Comparison of ENCODE assay signal across 16 cellular contexts in genomic region chr12:48489012-48489411, GRCh38. TPM values are rescaled to one million over a fixed set of nuclear protein-coding genes. Genes with fewer than 3 reads are reported as not detected.
DNase-seq lines count a peak whose midpoint lies in the region; ATAC-seq, FAIRE-seq and TF ChIP-seq lines count a peak whose summit lies in the region.
"Had no signal": no experiment of that assay in that cellular context is flagged by ENCODE, and none has a peak within 500 bp of the region (broad histone marks: within the 10 kb centered on the region; RNA-seq: fewer than 3 reads in every experiment).

No MANE protein-coding gene starts in this region.

- H4K5ac ChIP-seq in IMR-90 (ENCODE audit: low read depth, low read length): no peak overlapping the region

- H3K18ac ChIP-seq in IMR-90 (ENCODE audit: low read depth, low read length): no peak overlapping the region

- H4K8ac ChIP-seq in IMR-90 (ENCODE audit: low read depth in 2 of 2, low read length in 2 of 2): no peak overlapping the region

- no peak for TF ChIP-seq POLR2A in IMR-90 (IDR thresholded peaks at IDR 0.05; ENCODE audit: low read depth, low read length)

- no peaks in the 10 kb centered on the region for H3K36me3 ChIP-seq in IMR-90 (ENCODE audit: control insufficient read depth, insufficient read depth, low read length)
- no peaks in the 10 kb centered on the region for H3K36me3 ChIP-seq in upper lobe of right lung

- H3K14ac ChIP-seq in IMR-90 (replicated peaks; ENCODE audit: low read depth, low read length): no peak overlapping the region

- H2BK5ac ChIP-seq in IMR-90 (ENCODE audit: low read depth, low read length, poor library complexity, severe bottlenecking): no peak overlapping the region

- H3K23ac ChIP-seq in IMR-90 (ENCODE audit: low read depth, low read length): no peak overlapping the region

- dilution Hi-C loops in IMR-90 (cut with HindIII; ENCODE audit: low sequenced_read_pairs, unreplicated experiment): no loop called here

- H3K9me3 ChIP-seq in IMR-90 (ENCODE audit: control insufficient read depth, insufficient read depth, low read length): no peaks in the 10 kb centered on the region
- no peaks in the 10 kb centered on the region for H3K9me3 ChIP-seq in upper lobe of right lung

- no peak for FAIRE-seq in HTR-8/SVneo (lab: Jason Lieb, UNC)
- FAIRE-seq: H1, small intestine had no signal

- H3K27me3 ChIP-seq in IMR-90 (ENCODE audit: control insufficient read depth, insufficient read depth, low read length) (no peaks in the 10 kb centered on the region), upper lobe of right lung (no peaks in the 10 kb centered on the region)

- no peak for DNase-seq in activated CD4-positive, CD25-positive, alpha-beta regulatory T cell treated with anti-CD3 and anti-CD28 coated beads, Interleukin-2, amount 50 U/mL, for 72 hours
- peak; percentile 48 for DNase-seq in IMR-90
- peak; percentile 11 for DNase-seq in skeletal muscle cell (ENCODE audit: low read depth)
- DNase-seq in upper lobe of right lung: no peak
- no peak for DNase-seq in NCI-H446 treated with DMSO at 0.1 percent for 48 hours (lab: John Stamatoyannopoulos, UW)
- DNase-seq in HTR-8/SVneo (ENCODE audit: insufficient read length, low spot score): no peak
- DNase-seq: central memory CD4-positive, alpha-beta T cell; islet precursor cell; NCI-H446; small intestine had no signal

- no peak overlapping the region for H3K4ac ChIP-seq in IMR-90 (ENCODE audit: low read depth, low read length)

- H3K4me1 ChIP-seq in IMR-90 (ENCODE audit: control insufficient read depth, insufficient read depth, low read length) (no peaks in the 10 kb centered on the region), upper lobe of right lung (no peaks in the 10 kb centered on the region)

- no peaks in the 10 kb centered on the region for H4K20me1 ChIP-seq in IMR-90 (ENCODE audit: insufficient read depth, low read length)

- no peak overlapping the region for H3K4me2 ChIP-seq in IMR-90 (ENCODE audit: low read depth, low read length)

- H2BK20ac ChIP-seq in IMR-90 (ENCODE audit: low read depth, low read length): no peak overlapping the region

- WGBS in IMR-90 (ENCODE audit: extremely low coverage in 2 of 2, insufficient read length in 1 of 2), 2 experiments: no CpG with 5 or more reads among the region's 2 CpGs

- H3K79me1 ChIP-seq in IMR-90 (ENCODE audit: low read depth in 1 of 2, low read length in 2 of 2): no peaks in the 10 kb centered on the region

- H2BK15ac ChIP-seq in IMR-90 (ENCODE audit: low read depth, low read length): no peak overlapping the region

- intact Hi-C loops in IMR-90 (cut with micrococcal nuclease): no loop called here
- intact Hi-C loops in upper lobe of right lung (cut with DNase I): no loop called here

- no peak overlapping the region for H3K56ac ChIP-seq in IMR-90 (ENCODE audit: extremely low read depth, insufficient read depth, low read length)

- H2AK5ac ChIP-seq in IMR-90 (ENCODE audit: low read depth, low read length): no peak overlapping the region

- H2BK120ac ChIP-seq in IMR-90 (ENCODE audit: low read depth, low read length): no peak overlapping the region

- no peaks in the 10 kb centered on the region for H3K9me1 ChIP-seq in IMR-90 (ENCODE audit: insufficient read depth, low read length)

- ATAC-seq in activated CD4-positive, CD25-positive, alpha-beta regulatory T cell treated with anti-CD3 and anti-CD28 coated beads, Interleukin-2, amount 50 U/mL, for 24 hours: peak; percentile 67 to 83
- ATAC-seq in HG02588 (IDR thresholded peaks at IDR 0.05; ENCODE audit: unreplicated experiment) (peak; percentile 93), IMR-90 (ENCODE audit: low read depth) (peak; percentile 40; the same call in 1 of the 2 replicates), upper lobe of right lung (no peak)
- ATAC-seq: WTC11 had no signal

- no peak for TF ChIP-seq CTCF in IMR-90 (conservative IDR thresholded peaks at IDR 0.05; ENCODE audit: low read depth, low read length)
- TF ChIP-seq CTCF in upper lobe of right lung (IDR thresholded peaks at IDR 0.05): no peak

- POLR2A ChIA-PET in IMR-90 (lab: Charles Lee; ENCODE audit: unreplicated experiment): no interaction called here

- in situ Hi-C loops in IMR-90 (cut with MboI; ENCODE audit: low sequenced_read_pairs): no loop called here

- no TSS peak for BruUV-seq in IMR-90 (replicated peaks; lab: Mats Ljungman, UMichigan)

- no peak overlapping the region for H2AFZ ChIP-seq in IMR-90 (replicated peaks; ENCODE audit: low read length, poor library complexity)

- no peak overlapping the region for H4K91ac ChIP-seq in IMR-90 (ENCODE audit: insufficient read depth, low read depth, low read length)

- no peak overlapping the region for H3K9ac ChIP-seq in IMR-90 (ENCODE audit: low read depth, low read length)

- H3K4me3 ChIP-seq in IMR-90 (ENCODE audit: insufficient read depth, low read depth, low read length): no peak overlapping the region
- H3K4me3 ChIP-seq in skeletal muscle cell (ENCODE audit: low read depth, low read length): no peak overlapping the region
- H3K4me3 ChIP-seq in upper lobe of right lung: no peak overlapping the region

- H3K27ac ChIP-seq in IMR-90 (ENCODE audit: insufficient read depth, low read length): no peak overlapping the region
- no peak overlapping the region for H3K27ac ChIP-seq in upper lobe of right lung
- H3K27ac ChIP-seq: 22Rv1 had no signal

- no peak overlapping the region for H2AK9ac ChIP-seq in IMR-90 (replicated peaks; ENCODE audit: low read depth, low read length, poor library complexity)

- CTCF ChIA-PET in IMR-90 (lab: Yijun Ruan, JAX): no interaction called here

- TF ChIP-seq RAD21 in IMR-90 (IDR thresholded peaks at IDR 0.05; ENCODE audit: low read length): no peak

TF ChIP-seq in IMR-90, 13 proteins besides CTCF, POLR2A, EP300 and RAD21:
- TF ChIP-seq BHLHE40 (IDR thresholded peaks at IDR 0.05; ENCODE audit: low read depth, low read length) (no peak), MXI1 (IDR thresholded peaks at IDR 0.05; ENCODE audit: borderline replicate concordance, low read depth, low read length) (no peak), RFX5 (IDR thresholded peaks at IDR 0.05; ENCODE audit: low read depth, low read length) (no peak), RCOR1 (IDR thresholded peaks at IDR 0.05; ENCODE audit: insufficient replicate concordance, low read length) (no peak), CEBPB (IDR thresholded peaks at IDR 0.05; ENCODE audit: low read depth, low read length) (no peak), NFE2L2 (IDR thresholded peaks at IDR 0.05; ENCODE audit: low read depth, low read length) (no peak), MAFK (IDR thresholded peaks at IDR 0.05; ENCODE audit: low read depth, low read length) (no peak)

RNA-seq across cellular contexts. Expression of gene C12orf54, which starts 6.7 kb away (rescaled TPM):
- total RNA-seq in IMR-90 (2012; rRNA removed) (not detected in 2 replicates), upper lobe of right lung (not detected)
- not detected in 2 replicates for polyA plus RNA-seq in IMR-90 (2012; rRNA removed)
- not detected in 2 replicates for polyA plus RNA-seq in IMR-90 (2012; cell fraction: cytosol; rRNA removed)
- polyA plus RNA-seq in IMR-90 (2012; cell fraction: nucleus; rRNA removed; ENCODE audit: low replicate concordance): not detected in 2 replicates
- total RNA-seq: H1, WTC11 had no signal
- polyA plus RNA-seq: H1 had no signal

RNA-seq across cellular contexts. Expression of gene ANP32D, which starts 16.7 kb away (rescaled TPM):
- not detected in 2 replicates for total RNA-seq in IMR-90 (2012; rRNA removed)
- not detected in 2 replicates for polyA plus RNA-seq in IMR-90 (2012; rRNA removed)
- polyA plus RNA-seq in IMR-90 (2012; cell fraction: cytosol; rRNA removed): not detected in 2 replicates
- polyA plus RNA-seq in IMR-90 (2012; cell fraction: nucleus; rRNA removed; ENCODE audit: low replicate concordance): not detected in 2 replicates
- total RNA-seq in upper lobe of right lung: 0.43 TPM
- total RNA-seq: H1, WTC11 had no signal
- polyA plus RNA-seq: H1, small intestine had no signal

RNA-seq across cellular contexts. Expression of gene OR8S1, which starts 36.4 kb away (rescaled TPM):
- total RNA-seq in IMR-90 (2012; rRNA removed): not detected in 2 replicates
- not detected in 2 replicates for polyA plus RNA-seq in IMR-90 (2012; rRNA removed)
- polyA plus RNA-seq in IMR-90 (2012; cell fraction: cytosol; rRNA removed): not detected in 2 replicates
- not detected in 2 replicates for polyA plus RNA-seq in IMR-90 (2012; cell fraction: nucleus; rRNA removed; ENCODE audit: low replicate concordance)
- total RNA-seq in upper lobe of right lung: not detected
- total RNA-seq: H1, WTC11 had no signal
- polyA plus RNA-seq: H1, small intestine, thymus had no signal

Comparison
In these comparisons a context has a peak if more than half of its experiments do, and no peak if none do; other contexts are left out.
1. DNase-seq: peak in IMR-90 (single experiment) and skeletal muscle cell (single experiment); none in activated CD4-positive, CD25-positive, alpha-beta regulatory T cell treated with anti-CD3 and anti-CD28 coated beads, Interleukin-2, amount 50 U/mL, for 72 hours (single experiment), upper lobe of right lung (single experiment), NCI-H446 treated with DMSO at 0.1 percent for 48 hours (single experiment) and HTR-8/SVneo (single experiment).